8 cellular contexts compared by ENCODE assay signal in the genomic region with DNA sequence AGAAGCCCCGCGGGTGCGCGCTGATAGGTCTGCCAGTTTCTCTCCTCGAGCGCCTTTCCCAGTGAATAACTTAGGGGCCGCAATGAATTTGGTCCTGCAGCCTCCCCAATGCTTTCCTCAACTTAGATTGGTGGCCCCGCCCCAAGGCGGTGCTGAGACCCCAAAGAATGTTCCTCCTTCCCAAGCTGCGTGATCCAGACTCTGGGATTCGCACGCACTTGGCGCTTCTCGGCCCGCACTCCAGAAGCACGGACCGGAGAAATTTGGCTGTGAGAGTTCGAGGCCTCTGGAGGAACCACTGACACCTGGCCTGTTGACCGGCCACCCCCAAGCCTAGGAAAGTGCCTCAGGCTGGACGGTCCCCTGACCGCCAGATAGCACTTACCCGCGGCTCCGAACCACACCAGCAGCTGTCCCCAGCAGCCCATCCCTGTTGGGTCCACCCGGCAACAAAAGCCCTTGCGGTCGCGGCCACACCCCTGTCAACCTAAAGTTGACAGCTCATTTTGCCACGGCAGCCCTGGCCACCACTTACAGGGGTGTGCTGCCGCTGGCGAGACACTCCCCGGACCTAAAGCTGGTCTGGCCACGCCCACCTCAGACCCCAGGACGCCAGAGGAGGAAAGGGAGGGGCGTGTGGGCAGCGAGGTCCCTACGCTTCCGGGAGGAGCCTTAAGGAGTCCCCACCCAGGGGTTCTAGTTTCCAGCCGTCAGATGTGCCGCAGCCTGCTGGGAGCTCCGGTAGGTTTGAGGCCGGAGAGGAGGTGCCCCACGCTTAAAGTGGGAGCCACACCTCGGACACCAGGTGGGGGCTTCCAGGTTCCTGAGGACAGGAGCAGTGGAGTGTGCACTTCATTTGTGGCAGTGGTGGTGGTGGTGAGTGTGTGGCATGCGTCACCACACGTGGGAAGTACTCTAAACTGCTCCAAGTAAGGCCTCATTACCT. TPM values are rescaled to one million over a fixed set of nuclear protein-coding genes. Genes with fewer than 3 reads are reported as not detected.
DNase-seq lines count a peak whose midpoint lies in the region; ATAC-seq and TF ChIP-seq lines count a peak whose summit lies in the region.

A gene (minus strand): TSS at position 546 of the 946 bp plus-strand sequence. CDS start 118 bp downstream, at position 428.

- H3K27me3 ChIP-seq in A673 (replicated peaks; ENCODE audit: insufficient read depth, low read depth, low read length, poor library complexity) (peaks cover 11% of the 10 kb centered on the region), iPS-20b (ENCODE audit: insufficient read depth, low read length) (peaks cover 62% of the 10 kb centered on the region)

- intact Hi-C loops in A673 (cut with micrococcal nuclease; ENCODE audit: unreplicated experiment): no loop called here
- intact Hi-C loops in activated T-helper 1 cell treated with anti-CD3 and anti-CD28 coated beads, Interleukin-12 subunit alpha, Interleukin-12 subunit beta, Interleukin-2, Interleukin-4 antibody, amounts not matched to agents 30 ng/mL and 10 ng/mL and 1 ng/mL, durations not matched to agents 14 hours and 24 hours and 36 hours (cut with micrococcal nuclease): loop anchor here (2.0 kb wide), 2 partner anchors 17 to 47 kb away; no protein-coding TSS in a partner anchor

- H3K4me3 Mint-ChIP-seq in activated T-helper 1 cell treated with anti-CD3 and anti-CD28 coated beads, Interleukin-12 subunit alpha, Interleukin-12 subunit beta, Interleukin-2, Interleukin-4 antibody, amounts not matched to agents 30 ng/mL and 10 ng/mL and 1 ng/mL, durations not matched to agents 14 hours and 24 hours and 36 hours: peak within 1 kb of the TSS; percentile 66
- peak within 1 kb of the TSS; percentile 86 for H3K4me3 Mint-ChIP-seq in stimulated activated naive B cell treated with anti-CD40 and anti-IgM and Interleukin-4, amounts not matched to agents 10 μg/mL and 1 μg/mL and 100 μg/mL, for 72 hours

- H3K4me1 Mint-ChIP-seq in activated T-helper 1 cell treated with anti-CD3 and anti-CD28 coated beads, Interleukin-12 subunit alpha, Interleukin-12 subunit beta, Interleukin-2, Interleukin-4 antibody, amounts not matched to agents 30 ng/mL and 10 ng/mL and 1 ng/mL, durations not matched to agents 14 hours and 24 hours and 36 hours (ENCODE audit: low read depth): peaks cover 24% of the 10 kb centered on the region
- H3K4me1 Mint-ChIP-seq in stimulated activated naive B cell treated with anti-CD40 and anti-IgM and Interleukin-4, amounts not matched to agents 10 μg/mL and 1 μg/mL and 100 μg/mL, for 72 hours: peaks cover 20 to 24% of the 10 kb centered on the region in 2 donors

- H3K36me3 Mint-ChIP-seq in activated T-helper 1 cell treated with anti-CD3 and anti-CD28 coated beads, Interleukin-12 subunit alpha, Interleukin-12 subunit beta, Interleukin-2, Interleukin-4 antibody, amounts not matched to agents 30 ng/mL and 10 ng/mL and 1 ng/mL, durations not matched to agents 14 hours and 24 hours and 36 hours (ENCODE audit: low read depth): peaks cover 12% of the 10 kb centered on the region
- peaks cover 18 to 23% of the 10 kb centered on the region in 2 donors for H3K36me3 Mint-ChIP-seq in stimulated activated naive B cell treated with anti-CD40 and anti-IgM and Interleukin-4, amounts not matched to agents 10 μg/mL and 1 μg/mL and 100 μg/mL, for 72 hours

- H3K4me3 ChIP-seq in A673 (ENCODE audit: low read depth, low read length, poor library complexity, severe bottlenecking) (peak within 1 kb of the TSS; percentile 59), HEK293 (ENCODE audit: low read depth, low read length) (peak within 1 kb of the TSS; percentile 28), iPS-20b (ENCODE audit: low read length) (peak within 1 kb of the TSS; percentile 61; the same call in 1 of the 2 replicates)

- H3K36me3 ChIP-seq in A673 (ENCODE audit: insufficient read depth, low read length, poor library complexity, severe bottlenecking) (no peaks in the 10 kb centered on the region), HEK293 (ENCODE audit: control insufficient read depth in 2 of 2, insufficient read depth in 1 of 2, low read length in 2 of 2) (peaks cover 0 to 11% of the 10 kb centered on the region in 2 experiments; a peak in 1 of 3 replicates), iPS-20b (ENCODE audit: insufficient read depth, low read depth, low read length) (peaks cover 15% of the 10 kb centered on the region)

- POLR2A ChIA-PET in A673 (lab: Charles Lee; ENCODE audit: low non-redundant PET): interaction anchor here (0.6 kb wide), 1 partner anchor 66 kb away, joined by 5 read pairs; no protein-coding TSS in a partner anchor
- POLR2A ChIA-PET in HEK293 (lab: Yijun Ruan, JAX): interaction anchor here (0.5 to 1.3 kb wide), 3 partner anchors 20 to 31 kb away, joined by 3 to 7 read pairs (median 5); a partner anchor contains a TSS

- no peak within 1 kb of the TSS for H3K27ac Mint-ChIP-seq in activated T-helper 1 cell treated with anti-CD3 and anti-CD28 coated beads, Interleukin-12 subunit alpha, Interleukin-12 subunit beta, Interleukin-2, Interleukin-4 antibody, amounts not matched to agents 30 ng/mL and 10 ng/mL and 1 ng/mL, durations not matched to agents 14 hours and 24 hours and 36 hours
- H3K27ac Mint-ChIP-seq in stimulated activated naive B cell treated with anti-CD40 and anti-IgM and Interleukin-4, amounts not matched to agents 10 μg/mL and 1 μg/mL and 100 μg/mL, for 72 hours: peak within 1 kb of the TSS; percentile 87

- H3K27me3 Mint-ChIP-seq in activated T-helper 1 cell treated with anti-CD3 and anti-CD28 coated beads, Interleukin-12 subunit alpha, Interleukin-12 subunit beta, Interleukin-2, Interleukin-4 antibody, amounts not matched to agents 30 ng/mL and 10 ng/mL and 1 ng/mL, durations not matched to agents 14 hours and 24 hours and 36 hours (ENCODE audit: insufficient read depth): peaks cover 36% of the 10 kb centered on the region
- peaks cover 11 to 27% of the 10 kb centered on the region in 2 donors for H3K27me3 Mint-ChIP-seq in stimulated activated naive B cell treated with anti-CD40 and anti-IgM and Interleukin-4, amounts not matched to agents 10 μg/mL and 1 μg/mL and 100 μg/mL, for 72 hours

- DNase-seq in A673 (ENCODE audit: low spot score) (peak; percentile 90), putamen (ENCODE audit: low spot score) (no peak)
- DNase-seq in activated T-helper 1 cell treated with anti-CD3 and anti-CD28 coated beads, Interleukin-12 subunit alpha, Interleukin-12 subunit beta, Interleukin-2, Interleukin-4 antibody, amounts not matched to agents 30 ng/mL and 10 ng/mL and 1 ng/mL, durations not matched to agents 14 hours and 24 hours and 36 hours (ENCODE audit: low spot score): no peak
- no peak for DNase-seq in stimulated activated naive B cell treated with anti-CD40 and anti-IgM and Interleukin-4, amounts not matched to agents 10 μg/mL and 1 μg/mL and 100 μg/mL, for 72 hours

- H3K9me3 Mint-ChIP-seq in activated T-helper 1 cell treated with anti-CD3 and anti-CD28 coated beads, Interleukin-12 subunit alpha, Interleukin-12 subunit beta, Interleukin-2, Interleukin-4 antibody, amounts not matched to agents 30 ng/mL and 10 ng/mL and 1 ng/mL, durations not matched to agents 14 hours and 24 hours and 36 hours: no peaks in the 10 kb centered on the region
- no peaks in the 10 kb centered on the region for H3K9me3 Mint-ChIP-seq in stimulated activated naive B cell treated with anti-CD40 and anti-IgM and Interleukin-4, amounts not matched to agents 10 μg/mL and 1 μg/mL and 100 μg/mL, for 72 hours

- BruUV-seq in A673 (replicated peaks; lab: Mats Ljungman, UMichigan): no TSS peak

- no peaks in the 10 kb centered on the region for H3K9me3 ChIP-seq in A673 (ENCODE audit: low read depth, low read length, poor library complexity, severe bottlenecking)
- no peaks in the 10 kb centered on the region for H3K9me3 ChIP-seq in HEK293 (ENCODE audit: control insufficient read depth, insufficient read depth, low read depth, low read length)
- H3K9me3 ChIP-seq in iPS-20b (ENCODE audit: insufficient read depth, low read depth, low read length): no peaks in the 10 kb centered on the region

- TF ChIP-seq CTCF in A673 (conservative IDR thresholded peaks at IDR 0.05; ENCODE audit: low read depth, low read length) (no peak), HEK293 (tag by site-specific recombination; IDR thresholded peaks at IDR 0.05) (no peak)

- peaks cover 20% of the 10 kb centered on the region for H3K4me1 ChIP-seq in A673 (ENCODE audit: insufficient read depth, low read length, poor library complexity, severe bottlenecking)
- no peaks in the 10 kb centered on the region for H3K4me1 ChIP-seq in HEK293 (ENCODE audit: control insufficient read depth, insufficient read depth, low read length)
- H3K4me1 ChIP-seq in iPS-20b (ENCODE audit: insufficient read depth, low read length): no peaks in the 10 kb centered on the region

- CTCF ChIA-PET in A673 (lab: Charles Lee): interaction anchor here (0.5 kb wide), 1 partner anchor 24 kb away, joined by 6 read pairs; no protein-coding TSS in a partner anchor
- CTCF ChIA-PET in HEK293 (lab: Yijun Ruan, JAX): interaction anchor here (0.8 kb wide), 1 partner anchor 46 kb away, joined by 3 read pairs; no protein-coding TSS in a partner anchor

- ATAC-seq in stimulated activated naive B cell treated with anti-CD40 and anti-IgM and Interleukin-4, amounts not matched to agents 10 μg/mL and 1 μg/mL and 100 μg/mL, for 72 hours (replicated peaks): peak; percentile 25 to 37
- ATAC-seq in GM18520 (IDR thresholded peaks at IDR 0.05; ENCODE audit: unreplicated experiment): no peak
- ATAC-seq in GM21515 (IDR thresholded peaks at IDR 0.05; ENCODE audit: unreplicated experiment): no peak

- no peak within 1 kb of the TSS for H3K9ac ChIP-seq in iPS-20b (ENCODE audit: low read depth, low read length)

- H3K27ac ChIP-seq in A673 (ENCODE audit: low read depth, low read length, poor library complexity, severe bottlenecking) (no peak within 1 kb of the TSS), HEK293 (ENCODE audit: extremely low read depth, low read depth, low read length) (no peak within 1 kb of the TSS), iPS-20b (ENCODE audit: low read length) (no peak within 1 kb of the TSS)

TF ChIP-seq in HEK293, 187 proteins besides CTCF, POLR2A, EP300 and RAD21 (continues in another document):
- TF ChIP-seq, protein P1, sequence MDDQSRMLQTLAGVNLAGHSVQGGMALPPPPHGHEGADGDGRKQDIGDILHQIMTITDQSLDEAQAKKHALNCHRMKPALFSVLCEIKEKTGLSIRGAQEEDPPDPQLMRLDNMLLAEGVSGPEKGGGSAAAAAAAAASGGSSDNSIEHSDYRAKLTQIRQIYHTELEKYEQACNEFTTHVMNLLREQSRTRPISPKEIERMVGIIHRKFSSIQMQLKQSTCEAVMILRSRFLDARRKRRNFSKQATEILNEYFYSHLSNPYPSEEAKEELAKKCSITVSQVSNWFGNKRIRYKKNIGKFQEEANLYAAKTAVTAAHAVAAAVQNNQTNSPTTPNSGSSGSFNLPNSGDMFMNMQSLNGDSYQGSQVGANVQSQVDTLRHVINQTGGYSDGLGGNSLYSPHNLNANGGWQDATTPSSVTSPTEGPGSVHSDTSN (CRISPR knock-in tag; IDR thresholded peaks at IDR 0.05): no peak

RNA-seq across cellular contexts. Expression of the gene that starts here (rescaled TPM):
- 3.8 and 5.4 TPM in 2 replicates for total RNA-seq in A673 (2021)
- 0.13 TPM in 1 of 2 replicates, not detected in the other for total RNA-seq in activated T-helper 1 cell treated with anti-CD3 and anti-CD28 coated beads, Interleukin-12 subunit alpha, Interleukin-12 subunit beta, Interleukin-2, Interleukin-4 antibody, amounts not matched to agents 30 ng/mL and 10 ng/mL and 1 ng/mL, durations not matched to agents 14 hours and 24 hours and 36 hours

Comparison
In these comparisons a context has a peak if more than half of its experiments do, and no peak if none do; other contexts are left out.
1. ATAC-seq: peak in stimulated activated naive B cell treated with anti-CD40 and anti-IgM and Interleukin-4, amounts not matched to agents 10 μg/mL and 1 μg/mL and 100 μg/mL, for 72 hours (2 of 2); none in GM18520 (single experiment) and GM21515 (single experiment).
2. Peak in every context shown above with its lines, with median percentiles within 50 percentile points of each other: H3K4me3 ChIP-seq.